ENCODE assay signal across 1 cellular context in genomic region chr9:114098660-114099522, GRCh38.
TF ChIP-seq lines count a peak whose summit lies in the region.

Gene KIF12, minus strand, starts transcription at chr9:114099292. Its CDS starts 16 bp downstream, at chr9:114099276.

TF ChIP-seq in HepG2, 621 proteins besides CTCF, POLR2A, EP300 and RAD21 (continued from another document and continues in another):
- TF ChIP-seq ZNF142 (CRISPR knock-in tag; IDR thresholded peaks at IDR 0.05) (no peak), MTA1 (CRISPR knock-in tag; IDR thresholded peaks at IDR 0.05; ENCODE audit: borderline replicate concordance) (no peak), HNRNPH1 (optimal IDR thresholded peaks at IDR 0.05; ENCODE audit: low read depth, low read length) (no peak), ZNF430 (CRISPR knock-in tag; IDR thresholded peaks at IDR 0.05) (0 out of 2 replicates have a peak, but pooled peaks have one; percentile 46), ZNF225 (CRISPR knock-in tag; IDR thresholded peaks at IDR 0.05) (no peak), RBAK (CRISPR knock-in tag; IDR thresholded peaks at IDR 0.05) (no peak), MBD4 (IDR thresholded peaks at IDR 0.05; ENCODE audit: borderline replicate concordance, low read length) (no peak), ELF1 (CRISPR knock-in tag; IDR thresholded peaks at IDR 0.05) (peak; percentile 20; the same call in 1 of the 2 replicates), MLX (CRISPR knock-in tag; IDR thresholded peaks at IDR 0.05) (peak; percentile 20; the same call in 1 of the 2 replicates), NR2F2 (IDR thresholded peaks at IDR 0.05; ENCODE audit: borderline replicate concordance, low read depth) (no peak), PRDM4 (CRISPR knock-in tag; IDR thresholded peaks at IDR 0.05; ENCODE audit: borderline replicate concordance) (no peak), ZNF260 (CRISPR knock-in tag; IDR thresholded peaks at IDR 0.05; ENCODE audit: borderline replicate concordance, low read depth) (no peak), ZSCAN12 (CRISPR knock-in tag; IDR thresholded peaks at IDR 0.05) (no peak), ZNF354B (CRISPR knock-in tag; IDR thresholded peaks at IDR 0.05) (no peak), MTF1 (CRISPR knock-in tag; IDR thresholded peaks at IDR 0.05) (peak; percentile 57; the same call in 1 of the 2 replicates), NFE2L1 (CRISPR knock-in tag; IDR thresholded peaks at IDR 0.05; ENCODE audit: borderline replicate concordance) (no peak), GATAD2A (CRISPR knock-in tag; IDR thresholded peaks at IDR 0.05) (no peak; the same call in 1 of the 2 replicates), ZNF20 (CRISPR knock-in tag; IDR thresholded peaks at IDR 0.05) (no peak), ZNF337 (CRISPR knock-in tag; IDR thresholded peaks at IDR 0.05; ENCODE audit: borderline replicate concordance, low read depth) (no peak), ZNF230 (CRISPR knock-in tag; IDR thresholded peaks at IDR 0.05) (peak; percentile 54; the same call in 1 of the 2 replicates), TFDP2 (CRISPR knock-in tag; IDR thresholded peaks at IDR 0.05) (no peak), ZNF644 (CRISPR knock-in tag; IDR thresholded peaks at IDR 0.05; ENCODE audit: low read depth) (no peak), IKZF4 (CRISPR knock-in tag; IDR thresholded peaks at IDR 0.05; ENCODE audit: borderline replicate concordance, low read depth, not compliant biosample characterization) (no peak), ATF7-NPFF (CRISPR knock-in tag; IDR thresholded peaks at IDR 0.05; ENCODE audit: low read depth) (no peak), SRSF4 (IDR thresholded peaks at IDR 0.05; ENCODE audit: low read depth, low read length, poor library complexity, severe bottlenecking) (no peak), KLF12 (CRISPR knock-in tag; IDR thresholded peaks at IDR 0.05; ENCODE audit: borderline replicate concordance) (no peak), ZBTB34 (CRISPR knock-in tag; IDR thresholded peaks at IDR 0.05) (no peak), XBP1 (CRISPR knock-in tag; IDR thresholded peaks at IDR 0.05) (no peak), SRSF1 (optimal IDR thresholded peaks at IDR 0.05; ENCODE audit: low read depth, low read length) (peak; percentile 75), ZBTB49 (CRISPR knock-in tag; IDR thresholded peaks at IDR 0.05; ENCODE audit: borderline replicate concordance) (no peak), ZNF746 (CRISPR knock-in tag; IDR thresholded peaks at IDR 0.05) (peak; percentile 64; the same call in 1 of the 2 replicates), PATZ1 (CRISPR knock-in tag; IDR thresholded peaks at IDR 0.05) (peak; percentile 91), ZNF782 (CRISPR knock-in tag; IDR thresholded peaks at IDR 0.05; ENCODE audit: borderline replicate concordance) (no peak; the same call in 1 of the 2 replicates), ZNF749 (CRISPR knock-in tag; IDR thresholded peaks at IDR 0.05; ENCODE audit: borderline replicate concordance) (no peak), NR3C1 (CRISPR knock-in tag; IDR thresholded peaks at IDR 0.05) (no peak), U2AF2 (IDR thresholded peaks at IDR 0.05; ENCODE audit: low read depth, low read length) (no peak), SP4 (CRISPR knock-in tag; IDR thresholded peaks at IDR 0.05) (no peak), DPF2 (CRISPR knock-in tag; IDR thresholded peaks at IDR 0.05; ENCODE audit: borderline replicate concordance, low read depth) (no peak), ZSCAN20 (CRISPR knock-in tag; IDR thresholded peaks at IDR 0.05; ENCODE audit: borderline replicate concordance) (no peak), PAWR (CRISPR knock-in tag; IDR thresholded peaks at IDR 0.05; ENCODE audit: borderline replicate concordance) (no peak), ZNF530 (CRISPR knock-in tag; IDR thresholded peaks at IDR 0.05; ENCODE audit: low read depth) (no peak), AKAP8 (CRISPR knock-in tag; IDR thresholded peaks at IDR 0.05) (no peak), ZNF350 (CRISPR knock-in tag; IDR thresholded peaks at IDR 0.05; ENCODE audit: borderline replicate concordance, low read depth) (0 out of 2 replicates have a peak, but pooled peaks have one; percentile 38), ZNF770 (CRISPR knock-in tag; IDR thresholded peaks at IDR 0.05) (0 out of 2 replicates have a peak, but pooled peaks have one; percentile 11), ZFX (CRISPR knock-in tag; IDR thresholded peaks at IDR 0.05; ENCODE audit: low read depth) (0 out of 2 replicates have a peak, but pooled peaks have one; percentile 12), NCOA2 (CRISPR knock-in tag; IDR thresholded peaks at IDR 0.05) (peak; percentile 55; the same call in 1 of the 2 replicates), SMARCC2 (IDR thresholded peaks at IDR 0.05) (no peak), TBX2 (CRISPR knock-in tag; IDR thresholded peaks at IDR 0.05; ENCODE audit: borderline replicate concordance) (peak; percentile 59), TEAD3 (CRISPR knock-in tag; optimal IDR thresholded peaks at IDR 0.05; ENCODE audit: borderline replicate concordance) (peak; percentile 84)
